Comparison of ENCODE assay signal across 2 cellular contexts in genomic region chr3:13019706-13020105, GRCh38.
TF ChIP-seq lines count a peak whose summit lies in the region.

No MANE protein-coding gene starts in this region.

TF ChIP-seq in GM23338, 12 proteins besides CTCF, POLR2A, EP300 and RAD21 (continued from another document):
- no peak for TF ChIP-seq ZNF462 (CRISPR knock-in tag; IDR thresholded peaks at IDR 0.05)
- no peak for TF ChIP-seq JUNB (IDR thresholded peaks at IDR 0.05; ENCODE audit: unreplicated experiment)
- no peak for TF ChIP-seq ZNF114 (CRISPR knock-in tag; IDR thresholded peaks at IDR 0.05)
- TF ChIP-seq STAT1 (IDR thresholded peaks at IDR 0.05; ENCODE audit: unreplicated experiment): no peak
- no peak for TF ChIP-seq CREB1 (CRISPR knock-in tag; IDR thresholded peaks at IDR 0.05; ENCODE audit: low read depth)
- no peak for TF ChIP-seq EZH2phosphoT487 (IDR thresholded peaks at IDR 0.05; ENCODE audit: unreplicated experiment)
- no peak for TF ChIP-seq REST (IDR thresholded peaks at IDR 0.05; ENCODE audit: unreplicated experiment)
- no peak for TF ChIP-seq NANOG (IDR thresholded peaks at IDR 0.05; ENCODE audit: borderline replicate concordance)
- no peak for TF ChIP-seq EZH2 (IDR thresholded peaks at IDR 0.05; ENCODE audit: low read depth, unreplicated experiment)
- no peak for TF ChIP-seq POLR2AphosphoS5 (IDR thresholded peaks at IDR 0.05; ENCODE audit: low read depth)
- no peak for TF ChIP-seq ETS1 (IDR thresholded peaks at IDR 0.05)

TF ChIP-seq in HepG2, 621 proteins besides CTCF, POLR2A, EP300 and RAD21 (continued from another document):
- TF ChIP-seq DMTF1 (CRISPR knock-in tag; IDR thresholded peaks at IDR 0.05) (no peak), ZNF549 (CRISPR knock-in tag; IDR thresholded peaks at IDR 0.05) (no peak), FOSL1 (CRISPR knock-in tag; IDR thresholded peaks at IDR 0.05; ENCODE audit: borderline replicate concordance) (no peak), ZNF616 (CRISPR knock-in tag; IDR thresholded peaks at IDR 0.05; ENCODE audit: low read depth) (no peak), LRRFIP1 (CRISPR knock-in tag; conservative IDR thresholded peaks at IDR 0.05) (no peak), REPIN1 (CRISPR knock-in tag; IDR thresholded peaks at IDR 0.05; ENCODE audit: borderline replicate concordance, low read depth) (no peak), SNAI1 (CRISPR knock-in tag; IDR thresholded peaks at IDR 0.05; ENCODE audit: borderline replicate concordance) (no peak), ZNF446 (CRISPR knock-in tag; IDR thresholded peaks at IDR 0.05) (no peak), IRF9 (CRISPR knock-in tag; IDR thresholded peaks at IDR 0.05; ENCODE audit: borderline replicate concordance) (no peak), TBL1XR1 (IDR thresholded peaks at IDR 0.05; ENCODE audit: borderline replicate concordance, low read length, partially characterized antibody) (no peak), TSC22D2 (CRISPR knock-in tag; IDR thresholded peaks at IDR 0.05; ENCODE audit: borderline replicate concordance) (no peak)
